1 cellular context compared by ENCODE assay signal in genomic region chr6:110484321-110484720, GRCh38.
TF ChIP-seq lines count a peak whose summit lies in the region.

No MANE protein-coding gene starts in this region.

TF ChIP-seq in HEK293, 187 proteins besides CTCF, POLR2A, EP300 and RAD21 (continued from another document):
- TF ChIP-seq PRDM10 (tag by site-specific recombination; IDR thresholded peaks at IDR 0.05): peak; percentile 42; the same call in 1 of the 2 replicates
